ENCODE assay signal across 8 cellular contexts in genomic region chr11:46618789-46619188, GRCh38. TPM values are rescaled to one million over a fixed set of nuclear protein-coding genes. Genes with fewer than 3 reads are reported as not detected.
A peak's percentile ranks its signal among the peaks of the same experiment; 100 is the strongest.
DNase-seq lines count a peak whose midpoint lies in the region; ATAC-seq and TF ChIP-seq lines count a peak whose summit lies in the region.

No MANE protein-coding gene starts in this region.

- no peak overlapping the region for H3K27ac ChIP-seq in subcutaneous abdominal adipose tissue (ENCODE audit: low read depth, low read length)

- peaks cover 43% of the 10 kb centered on the region for H3K4me1 Mint-ChIP-seq in activated T-cell treated with anti-CD3 and anti-CD28 coated beads, Interleukin-2, amount 50 U/mL, for 24 hours (ENCODE audit: low read depth)
- peaks cover 23% of the 10 kb centered on the region for H3K4me1 Mint-ChIP-seq in WTC11

- POLR2A ChIA-PET in WTC11 (lab: Charles Lee) = no interaction called here

- ATAC-seq in WTC11 = no peak

- CTCF ChIA-PET in WTC11 (lab: Charles Lee) = interaction anchor here (0.6 to 2.3 kb wide), 8 partner anchors 82 to 1279 kb away, joined by 3 to 10 read pairs (median 3); partner anchors contain the start of gene ARHGAP1

- no peak for DNase-seq in activated T-cell treated with anti-CD3 and anti-CD28 coated beads, Interleukin-2, amount 50 U/mL, for 24 hours
- DNase-seq in activated T-cell treated with anti-CD3 and anti-CD28 coated beads for 4 hours = no peak
- DNase-seq in WTC11 (ENCODE audit: low spot score) = no peak
- no peak for DNase-seq in foreskin fibroblast
- DNase-seq in NCI-H1092 (lab: John Stamatoyannopoulos, UW) = no peak
- DNase-seq in activated gamma-delta T cell (lab: John Stamatoyannopoulos, UW) = no peak
- no peak for DNase-seq in dermis blood vessel endothelial cell

- H3K27ac Mint-ChIP-seq in activated T-cell treated with anti-CD3 and anti-CD28 coated beads, Interleukin-2, amount 50 U/mL, for 24 hours = peak overlapping the region; percentile 70
- peak overlapping the region; percentile 89 for H3K27ac Mint-ChIP-seq in WTC11

- no peaks in the 10 kb centered on the region for H3K27me3 Mint-ChIP-seq in activated T-cell treated with anti-CD3 and anti-CD28 coated beads, Interleukin-2, amount 50 U/mL, for 24 hours
- no peaks in the 10 kb centered on the region for H3K27me3 Mint-ChIP-seq in WTC11 (ENCODE audit: low read depth)

- peaks cover 47% of the 10 kb centered on the region for H3K36me3 Mint-ChIP-seq in activated T-cell treated with anti-CD3 and anti-CD28 coated beads, Interleukin-2, amount 50 U/mL, for 24 hours (ENCODE audit: low read depth)
- peaks cover 15% of the 10 kb centered on the region for H3K36me3 Mint-ChIP-seq in WTC11

- peak overlapping the region in 3 of 5 donors; percentile 43 to 99 (median 96) for H3K9ac ChIP-seq in subcutaneous abdominal adipose tissue (ENCODE audit: low read length in 5 of 5)

- H3K27me3 ChIP-seq in subcutaneous abdominal adipose tissue (ENCODE audit: control insufficient read depth in 5 of 5, insufficient read depth in 4 of 5, low read length in 5 of 5) = no peaks in the 10 kb centered on the region

- peak overlapping the region; percentile 98 to 100 for H3K4me3 ChIP-seq in foreskin fibroblast (ENCODE audit: low read depth in 1 of 2, low read length in 2 of 2)
- H3K4me3 ChIP-seq in subcutaneous abdominal adipose tissue (ENCODE audit: low read depth in 1 of 5, low read length in 5 of 5) = peak overlapping the region in 1 of 5 donors; percentile 99

- H3K4me3 Mint-ChIP-seq in activated T-cell treated with anti-CD3 and anti-CD28 coated beads, Interleukin-2, amount 50 U/mL, for 24 hours = peak overlapping the region; percentile 90
- H3K4me3 Mint-ChIP-seq in WTC11 = peak overlapping the region; percentile 93

- H3K9me3 Mint-ChIP-seq in activated T-cell treated with anti-CD3 and anti-CD28 coated beads, Interleukin-2, amount 50 U/mL, for 24 hours = no peaks in the 10 kb centered on the region
- H3K9me3 Mint-ChIP-seq in WTC11 = no peaks in the 10 kb centered on the region

- H3K36me3 ChIP-seq in subcutaneous abdominal adipose tissue (ENCODE audit: control insufficient read depth in 5 of 5, insufficient read depth in 5 of 5, low read length in 5 of 5) = peaks cover 4 to 23% (median 8%) of the 10 kb centered on the region in 5 donors

- H3K9me3 ChIP-seq in subcutaneous abdominal adipose tissue (ENCODE audit: control insufficient read depth in 5 of 5, low read length in 5 of 5) = no peaks in the 10 kb centered on the region

- no peak for TF ChIP-seq CTCF in WTC11 (IDR thresholded peaks at IDR 0.05)
- TF ChIP-seq CTCF in foreskin fibroblast (IDR thresholded peaks at IDR 0.05; ENCODE audit: low read depth, low read length) = no peak

- H3K4me1 ChIP-seq in subcutaneous abdominal adipose tissue (ENCODE audit: control insufficient read depth in 5 of 5, insufficient read depth in 5 of 5, low read length in 5 of 5) = peaks cover 2 to 31% (median 23%) of the 10 kb centered on the region in 5 donors

TF ChIP-seq in WTC11, 78 proteins besides CTCF, POLR2A, EP300 and RAD21:
- TF ChIP-seq, protein P1, sequence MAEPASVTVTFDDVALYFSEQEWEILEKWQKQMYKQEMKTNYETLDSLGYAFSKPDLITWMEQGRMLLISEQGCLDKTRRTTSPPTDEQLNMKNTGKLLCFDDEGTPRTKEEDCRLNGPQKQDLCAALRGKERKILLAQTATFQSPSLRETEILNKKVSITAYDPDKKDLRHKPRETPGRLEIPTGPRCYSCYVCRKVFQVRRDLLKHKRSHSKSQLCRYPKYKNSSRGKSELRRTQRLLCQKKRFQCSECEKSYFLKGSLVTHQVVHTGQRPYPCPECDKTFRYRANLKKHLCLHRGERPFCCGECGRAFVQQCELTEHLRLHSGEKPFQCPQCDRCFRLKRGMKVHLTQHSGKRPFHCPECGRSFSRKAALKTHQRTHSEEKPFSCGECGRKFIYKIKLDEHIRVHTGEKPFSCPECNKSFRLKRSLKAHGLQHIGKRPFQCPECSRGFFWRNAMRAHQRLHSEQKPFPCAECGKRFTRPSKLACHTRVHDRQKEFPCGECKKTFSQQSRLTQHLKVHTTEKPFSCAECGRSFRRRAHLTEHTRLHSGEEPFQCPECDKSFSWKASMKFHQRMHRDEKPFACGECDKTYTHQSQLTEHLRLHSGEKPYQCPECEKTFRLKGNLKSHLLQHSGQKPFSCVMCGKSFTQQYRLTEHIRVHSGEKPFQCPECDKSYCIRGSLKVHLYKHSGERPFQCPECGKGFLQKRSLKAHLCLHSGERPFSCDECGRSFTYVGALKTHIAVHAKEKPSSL (CRISPR knock-in tag; conservative IDR thresholded peaks at IDR 0.05) = no peak
- no peak for TF ChIP-seq TEAD1 (CRISPR knock-in tag; IDR thresholded peaks at IDR 0.05)
- no peak for TF ChIP-seq TEAD4 (CRISPR knock-in tag; IDR thresholded peaks at IDR 0.05)
- no peak for TF ChIP-seq ZNF396 (CRISPR knock-in tag; IDR thresholded peaks at IDR 0.05; ENCODE audit: borderline replicate concordance)
- no peak for TF ChIP-seq ZNF121 (CRISPR knock-in tag; IDR thresholded peaks at IDR 0.05)
- no peak for TF ChIP-seq ATF1 (CRISPR knock-in tag; IDR thresholded peaks at IDR 0.05)
- no peak for TF ChIP-seq ELF4 (CRISPR knock-in tag; IDR thresholded peaks at IDR 0.05; ENCODE audit: low read depth)
- TF ChIP-seq NR2C2 (CRISPR knock-in tag; IDR thresholded peaks at IDR 0.05) = no peak
- no peak for TF ChIP-seq FOXK1 (CRISPR knock-in tag; IDR thresholded peaks at IDR 0.05)
- no peak for TF ChIP-seq GTF2I (CRISPR knock-in tag; conservative IDR thresholded peaks at IDR 0.05)
- TF ChIP-seq JAZF1 (CRISPR knock-in tag; IDR thresholded peaks at IDR 0.05) = no peak
- no peak for TF ChIP-seq KAT7 (CRISPR knock-in tag; IDR thresholded peaks at IDR 0.05; ENCODE audit: borderline replicate concordance)
- no peak for TF ChIP-seq NFYB (CRISPR knock-in tag; conservative IDR thresholded peaks at IDR 0.05; ENCODE audit: low read depth)
- no peak for TF ChIP-seq PRRX2 (CRISPR knock-in tag; IDR thresholded peaks at IDR 0.05)
- no peak for TF ChIP-seq RORB (CRISPR knock-in tag; IDR thresholded peaks at IDR 0.05)
- no peak for TF ChIP-seq NFATC4 (CRISPR knock-in tag; IDR thresholded peaks at IDR 0.05)
- TF ChIP-seq, protein P2, sequence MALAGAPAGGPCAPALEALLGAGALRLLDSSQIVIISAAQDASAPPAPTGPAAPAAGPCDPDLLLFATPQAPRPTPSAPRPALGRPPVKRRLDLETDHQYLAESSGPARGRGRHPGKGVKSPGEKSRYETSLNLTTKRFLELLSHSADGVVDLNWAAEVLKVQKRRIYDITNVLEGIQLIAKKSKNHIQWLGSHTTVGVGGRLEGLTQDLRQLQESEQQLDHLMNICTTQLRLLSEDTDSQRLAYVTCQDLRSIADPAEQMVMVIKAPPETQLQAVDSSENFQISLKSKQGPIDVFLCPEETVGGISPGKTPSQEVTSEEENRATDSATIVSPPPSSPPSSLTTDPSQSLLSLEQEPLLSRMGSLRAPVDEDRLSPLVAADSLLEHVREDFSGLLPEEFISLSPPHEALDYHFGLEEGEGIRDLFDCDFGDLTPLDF (CRISPR knock-in tag; IDR thresholded peaks at IDR 0.05) = no peak
TF ChIP-seq in WTC11: peak in this region for 0.

RNA-seq across cellular contexts. Expression of gene ATG13, which starts 1.4 kb away (rescaled TPM):
- total RNA-seq in WTC11 (2021) = 73.4 to 85.4 TPM (median 81.7 TPM) in 3 replicates
- 57.7 and 67.3 TPM in 2 replicates for total RNA-seq in dermis blood vessel endothelial cell

RNA-seq across cellular contexts. Expression of gene HARBI1, which starts 1.8 kb away (rescaled TPM):
- total RNA-seq in WTC11 (2021) (4.4 to 5.6 TPM (median 5.2 TPM) in 3 replicates), dermis blood vessel endothelial cell (3.7 and 5.8 TPM in 2 replicates)

RNA-seq across cellular contexts. Expression of gene AMBRA1, which starts 25.0 kb away (rescaled TPM):
- 29.8 to 35.0 TPM (median 32.2 TPM) in 3 replicates for total RNA-seq in WTC11 (2021)
- total RNA-seq in dermis blood vessel endothelial cell = 20.9 and 27.3 TPM in 2 replicates
